Comparison of ENCODE assay signal across 26 cellular contexts in genomic region chr11:68027667-68028066, GRCh38. TPM values are rescaled to one million over a fixed set of nuclear protein-coding genes. Genes with fewer than 3 reads are reported as not detected.
A peak's percentile ranks its signal among the peaks of the same experiment; 100 is the strongest.
DNase-seq lines count a peak whose midpoint lies in the region; ATAC-seq and TF ChIP-seq lines count a peak whose summit lies in the region.
"Had no signal": no experiment of that assay in that cellular context is flagged by ENCODE, and none has a peak within 500 bp of the region (broad histone marks: within the 10 kb centered on the region; RNA-seq: fewer than 3 reads in every experiment).

No MANE protein-coding gene starts in this region.

- H3K27ac ChIP-seq in HCT116 (ENCODE audit: low read depth, low read length), result peak overlapping the region; percentile 80
- peak overlapping the region; percentile 82 for H3K27ac ChIP-seq in RWPE1
- peak overlapping the region; percentile 29 for H3K27ac ChIP-seq in cingulate gyrus (ENCODE audit: low read depth, low read length)
- H3K27ac ChIP-seq in osteoblast (ENCODE audit: low read depth, low read length), result peak overlapping the region; percentile 93
- H3K27ac ChIP-seq: left ventricle myocardium inferior, pancreas, VCaP had no signal

- intact Hi-C loops in HCT116 (cut with micrococcal nuclease), result loop anchor here (5.0 kb wide), 1 partner anchor 180 kb away; no protein-coding TSS in a partner anchor
- intact Hi-C loops in CD14-positive monocyte (cut with micrococcal nuclease), result no loop called here

- no peak for TF ChIP-seq RAD21 in HCT116 (IDR thresholded peaks at IDR 0.05; ENCODE audit: low read depth)

- H4K20me1 ChIP-seq in HCT116 (ENCODE audit: insufficient read depth) (no peaks in the 10 kb centered on the region), osteoblast (ENCODE audit: insufficient read depth, low read length) (no peaks in the 10 kb centered on the region)

- H3K9me2 ChIP-seq in HCT116 (ENCODE audit: insufficient read depth), result no peaks in the 10 kb centered on the region

- CTCF ChIA-PET in HCT116 (lab: Charles Lee), result no interaction called here
- CTCF ChIA-PET in RWPE1 (lab: Yijun Ruan, JAX), result interaction anchor here (0.5 kb wide), 1 partner anchor 496 kb away, joined by 3 read pairs; no protein-coding TSS in a partner anchor

- no peaks in the 10 kb centered on the region for H3K9me3 Mint-ChIP-seq in CD14-positive monocyte
- H3K9me3 Mint-ChIP-seq: activated CD4-positive, alpha-beta T cell treated with anti-CD3 and anti-CD28 coated beads, Interleukin-2, amount 10 ng/mL, durations not matched to agents 24 days and 14 days; natural killer cell treated with Interleukin-12 subunit alpha and Interleukin-12 subunit beta and Interleukin-15 and Interleukin-18, amount 100 ng/mL, for 72 hours; stimulated activated memory B cell treated with anti-CD40 and anti-IgM and Interleukin-4, amounts not matched to agents 10 μg/mL and 1 μg/mL and 100 μg/mL, for 72 hours had no signal

- no peak for DNase-seq in HCT116 (ENCODE audit: low read depth, low spot score)
- no peak for DNase-seq in RWPE1 (ENCODE audit: low spot score)
- no peak for DNase-seq in osteoblast (ENCODE audit: insufficient read length, low spot score, missing footprints)
- no peak for DNase-seq in CD14-positive monocyte (ENCODE audit: low spot score)
- no peak for DNase-seq in NCI-H226
- DNase-seq in HK-2 (ENCODE audit: unreplicated experiment), result no peak
- DNase-seq in H4 (ENCODE audit: low spot score), result no peak
- DNase-seq: activated CD4-positive, alpha-beta T cell treated with anti-CD3 and anti-CD28 coated beads, Interleukin-2, amount 10 ng/mL, durations not matched to agents 24 days and 14 days; activated effector memory CD4-positive, alpha-beta T cell treated with anti-CD3 and anti-CD28 coated beads, Interleukin-2, amount 50 U/mL, for 16 hours; activated naive CD8-positive, alpha-beta T cell treated with anti-CD3 and anti-CD28 coated beads for 36 hours; activated T-cell treated with anti-CD3 and anti-CD28 coated beads, Interleukin-2, amount 50 U/mL, for 1 hour; CD4-positive, CD25-positive, alpha-beta regulatory T cell; KG1; left ventricle myocardium inferior; midbrain; NCI-H1417 treated with DMSO at 0.1 percent for 48 hours; NCI-H748 treated with DMSO at 0.1 percent for 48 hours; stimulated activated CD4-positive, alpha-beta T cell treated with anti-CD3 and anti-CD28 coated beads, Interleukin-12 subunit alpha, Interleukin-12 subunit beta, amount 100 ng/mL, for 4 hours; stimulated activated CD4-positive, alpha-beta T cell treated with anti-CD3 and anti-CD28 coated beads, Interleukin-4, amount 100 ng/mL, for 4 hours had no signal

- H3K4me1 ChIP-seq in HCT116 (ENCODE audit: control insufficient read depth in 1 of 2, insufficient read depth in 2 of 2, low read length in 2 of 2), result peaks cover 37 to 68% of the 10 kb centered on the region in 2 experiments
- peaks cover 41% of the 10 kb centered on the region for H3K4me1 ChIP-seq in osteoblast (ENCODE audit: insufficient read depth, low read length)

- H3K79me2 ChIP-seq in HCT116 (ENCODE audit: insufficient read depth, low read length), result peaks cover 20% of the 10 kb centered on the region
- peaks cover 31% of the 10 kb centered on the region for H3K79me2 ChIP-seq in osteoblast (ENCODE audit: insufficient read depth, low read length)

- peaks cover 0 to 5% of the 10 kb centered on the region in 2 experiments; a peak in 1 of 4 replicates for H3K9me3 ChIP-seq in HCT116 (ENCODE audit: control insufficient read depth in 1 of 2, insufficient read depth in 1 of 2, low read depth in 1 of 2, low read length in 2 of 2)
- no peaks in the 10 kb centered on the region for H3K9me3 ChIP-seq in osteoblast (ENCODE audit: low read depth, low read length)
- H3K9me3 ChIP-seq: pancreas had no signal

- peak overlapping the region; percentile 94 for H3K9ac ChIP-seq in HCT116 (ENCODE audit: low read length)

- H3K4me2 ChIP-seq in HCT116 (ENCODE audit: low read length) (peak overlapping the region; percentile 84), osteoblast (ENCODE audit: insufficient read depth, low read length) (peak overlapping the region; percentile 45)

- ATAC-seq in HCT116, result no peak; the same call in 1 of the 2 replicates
- ATAC-seq: GM12878; natural killer cell treated with Interleukin-12 subunit alpha and Interleukin-12 subunit beta and Interleukin-15 and Interleukin-18, amount 100 ng/mL, for 72 hours; pancreas; stimulated activated memory B cell treated with anti-CD40 and anti-IgM and Interleukin-4, amounts not matched to agents 10 μg/mL and 1 μg/mL and 100 μg/mL, for 72 hours had no signal

- H3K4me3 Mint-ChIP-seq in CD14-positive monocyte, result no peak overlapping the region
- H3K4me3 Mint-ChIP-seq: activated CD4-positive, alpha-beta T cell treated with anti-CD3 and anti-CD28 coated beads, Interleukin-2, amount 10 ng/mL, durations not matched to agents 24 days and 14 days; activated naive CD8-positive, alpha-beta T cell treated with anti-CD3 and anti-CD28 coated beads for 36 hours; natural killer cell treated with Interleukin-12 subunit alpha and Interleukin-12 subunit beta and Interleukin-15 and Interleukin-18, amount 100 ng/mL, for 72 hours; stimulated activated memory B cell treated with anti-CD40 and anti-IgM and Interleukin-4, amounts not matched to agents 10 μg/mL and 1 μg/mL and 100 μg/mL, for 72 hours had no signal

- peaks cover 46 to 56% of the 10 kb centered on the region in 2 donors for H3K36me3 Mint-ChIP-seq in CD14-positive monocyte
- H3K36me3 Mint-ChIP-seq: natural killer cell treated with Interleukin-12 subunit alpha and Interleukin-12 subunit beta and Interleukin-15 and Interleukin-18, amount 100 ng/mL, for 72 hours had no signal

- H3K4me3 ChIP-seq in HCT116 (replicated peaks in 1 of 2; ENCODE audit: low read depth in 1 of 2, low read length in 2 of 2), result peak overlapping the region in 1 of 2 experiments; percentile 29; a peak in 2 of 4 replicates
- H3K4me3 ChIP-seq in osteoblast (ENCODE audit: insufficient read depth, low read length), result peak overlapping the region; percentile 33
- H3K4me3 ChIP-seq: GM12878, left ventricle myocardium inferior, pancreas had no signal

- BruUV-seq in HCT116 (replicated peaks; lab: Mats Ljungman, UMichigan), result no TSS peak

- H3K27ac Mint-ChIP-seq in CD14-positive monocyte, result no peak overlapping the region
- H3K27ac Mint-ChIP-seq: activated naive CD8-positive, alpha-beta T cell treated with anti-CD3 and anti-CD28 coated beads for 36 hours; CD4-positive, CD25-positive, alpha-beta regulatory T cell had no signal

- TF ChIP-seq POLR2A in HCT116 (IDR thresholded peaks at IDR 0.05; ENCODE audit: borderline replicate concordance, extremely low read depth, insufficient read depth, insufficient read length), result no peak

- H2AFZ ChIP-seq in HCT116 (ENCODE audit: low read depth, low read length, poor library complexity, severe bottlenecking) (no peak overlapping the region), osteoblast (ENCODE audit: low read length) (peak overlapping the region; percentile 51)

- POLR2A ChIA-PET in HCT116 (lab: Charles Lee) (interaction anchor here (1.9 kb wide), 1 partner anchor 18 kb away, joined by 6 read pairs; the partner anchor contains the start of gene ALDH3B1), RWPE1 (lab: Yijun Ruan, JAX; ENCODE audit: low non-redundant PET) (no interaction called here)

- peaks cover 0 to 1% (median 0%) of the 10 kb centered on the region in 3 donors for H3K27me3 Mint-ChIP-seq in CD14-positive monocyte (ENCODE audit: low read depth in 3 of 3)
- H3K27me3 Mint-ChIP-seq: activated CD4-positive, alpha-beta T cell treated with anti-CD3 and anti-CD28 coated beads, Interleukin-2, amount 10 ng/mL, durations not matched to agents 24 days and 14 days; activated naive CD8-positive, alpha-beta T cell treated with anti-CD3 and anti-CD28 coated beads for 36 hours; natural killer cell treated with Interleukin-12 subunit alpha and Interleukin-12 subunit beta and Interleukin-15 and Interleukin-18, amount 100 ng/mL, for 72 hours; stimulated activated memory B cell treated with anti-CD40 and anti-IgM and Interleukin-4, amounts not matched to agents 10 μg/mL and 1 μg/mL and 100 μg/mL, for 72 hours had no signal

- H3K27me3 ChIP-seq in HCT116 (ENCODE audit: insufficient read depth, low read length), result no peaks in the 10 kb centered on the region
- no peaks in the 10 kb centered on the region for H3K27me3 ChIP-seq in osteoblast (ENCODE audit: insufficient read depth, low read length)
- H3K27me3 ChIP-seq: pancreas had no signal

- RAD21 ChIA-PET in HCT116 (lab: Charles Lee; ENCODE audit: low non-redundant PET in 1 of 2, low total read pairs in 2 of 2, uncharacterized antibody in 2 of 2, unreplicated experiment in 2 of 2), result no interaction called here

- TF ChIP-seq CTCF in HCT116 (IDR thresholded peaks at IDR 0.05 in 2 of 3, conservative IDR thresholded peaks at IDR 0.05 in 1 of 3; ENCODE audit: borderline replicate concordance in 1 of 3, insufficient read depth in 1 of 3, low read depth in 2 of 3, low read length in 2 of 3), result no peak
- no peak for TF ChIP-seq CTCF in RWPE1 (conservative IDR thresholded peaks at IDR 0.05; ENCODE audit: low read depth)
- no peak for TF ChIP-seq CTCF in osteoblast (IDR thresholded peaks at IDR 0.05; ENCODE audit: extremely low read depth, low read depth, low read length)
- TF ChIP-seq CTCF in CD14-positive monocyte (IDR thresholded peaks at IDR 0.05), result no peak

- peaks cover 0 to 3% of the 10 kb centered on the region in 2 experiments; a peak in 1 of 4 replicates for H3K36me3 ChIP-seq in HCT116 (ENCODE audit: control insufficient read depth in 1 of 2, insufficient read depth in 2 of 2, low read length in 2 of 2)
- peaks cover 29% of the 10 kb centered on the region for H3K36me3 ChIP-seq in osteoblast (ENCODE audit: insufficient read depth, low read length)
- H3K36me3 ChIP-seq: pancreas had no signal

- H3K4me1 Mint-ChIP-seq in CD14-positive monocyte, result peaks cover 25% of the 10 kb centered on the region

TF ChIP-seq in HCT116, 20 proteins besides CTCF, POLR2A, EP300 and RAD21 (continues in another document):
- TF ChIP-seq JUND (IDR thresholded peaks at IDR 0.05), result no peak
- TF ChIP-seq ZNF274 (IDR thresholded peaks at IDR 0.05; ENCODE audit: low read depth, low read length), result no peak

RNA-seq across cellular contexts. Expression of gene NDUFS8, which starts 2.8 kb away (rescaled TPM):
- total RNA-seq in HCT116 (2021; ENCODE audit: unreplicated experiment), result 189 TPM
- 245 and 268 TPM in 2 replicates for polyA plus RNA-seq in HCT116 (2012)
- total RNA-seq in osteoblast, result 60.7 and 73.1 TPM in 2 replicates
- polyA plus RNA-seq in CD14-positive monocyte, result 100 to 1,000 TPM; 114 to 141 TPM
- total RNA-seq in H4 (2014; rRNA removed; shearing (Covaris generic)), result 138 and 167 TPM in 2 replicates

RNA-seq across cellular contexts. Expression of gene TCIRG1, which starts 11.2 kb away (rescaled TPM):
- total RNA-seq in HCT116 (2021; ENCODE audit: unreplicated experiment), result 101 TPM
- 88.7 and 97.2 TPM in 2 replicates for polyA plus RNA-seq in HCT116 (2012)
- 85.4 and 87.5 TPM in 2 replicates for total RNA-seq in osteoblast
- 100 to 1,000 TPM; 197 to 225 TPM for polyA plus RNA-seq in CD14-positive monocyte
- total RNA-seq in H4 (2014; rRNA removed; shearing (Covaris generic)), result 12.5 and 13.1 TPM in 2 replicates

RNA-seq across cellular contexts. Expression of gene ALDH3B1, which starts 17.5 kb away (rescaled TPM):
- total RNA-seq in HCT116 (2021; ENCODE audit: unreplicated experiment) (25.5 TPM), osteoblast (59.5 and 63.0 TPM in 2 replicates)
- 28.9 and 39.8 TPM in 2 replicates for polyA plus RNA-seq in HCT116 (2012)
- 10 to 100 TPM; 79.8 to 86.7 TPM for polyA plus RNA-seq in CD14-positive monocyte
- 17.0 and 19.9 TPM in 2 replicates for total RNA-seq in H4 (2014; rRNA removed; shearing (Covaris generic))
- total RNA-seq: activated CD4-positive, alpha-beta T cell treated with anti-CD3 and anti-CD28 coated beads, Interleukin-2, amount 10 ng/mL, durations not matched to agents 24 days and 14 days; activated CD8-positive, alpha-beta memory T cell treated with anti-CD3 and anti-CD28 coated beads for 36 hours; activated naive CD8-positive, alpha-beta T cell treated with anti-CD3 and anti-CD28 coated beads for 36 hours; CD4-positive, CD25-positive, alpha-beta regulatory T cell had no signal
- polyA plus RNA-seq: CD4-positive, CD25-positive, alpha-beta regulatory T cell had no signal

RNA-seq across cellular contexts. Expression of gene UNC93B1, which starts 23.8 kb away (rescaled TPM):
- total RNA-seq in HCT116 (2021; ENCODE audit: unreplicated experiment) (72.9 TPM), osteoblast (36.5 and 39.8 TPM in 2 replicates)
- 55.1 and 67.6 TPM in 2 replicates for polyA plus RNA-seq in HCT116 (2012)
- polyA plus RNA-seq in CD14-positive monocyte, result 100 to 1,000 TPM; 185 to 220 TPM
- 28.0 and 28.7 TPM in 2 replicates for total RNA-seq in H4 (2014; rRNA removed; shearing (Covaris generic))

Comparison
In these comparisons a context has a peak if more than half of its experiments do, and no peak if none do; other contexts are left out.
1. H3K27ac ChIP-seq: peak in every context shown above with its lines; median percentile 93 in osteoblast; 82 in RWPE1; 80 in HCT116; 29 in cingulate gyrus.